Comparison of ENCODE assay signal across 1 cellular context in genomic region chr20:1940581-1940980, GRCh38.
TF ChIP-seq lines count a peak whose summit lies in the region.

No MANE protein-coding gene starts in this region.

TF ChIP-seq in SK-N-SH, 30 proteins besides CTCF, POLR2A, EP300 and RAD21 (continued from another document):
- TF ChIP-seq ZBTB33 (IDR thresholded peaks at IDR 0.05; ENCODE audit: borderline replicate concordance, low read depth) (no peak), MEF2A (IDR thresholded peaks at IDR 0.05; ENCODE audit: borderline replicate concordance, low read depth) (no peak), SMC3 (IDR thresholded peaks at IDR 0.05; ENCODE audit: low read depth, low read length) (no peak), NRF1 (IDR thresholded peaks at IDR 0.05; ENCODE audit: low read depth, low read length) (no peak), SIN3A (IDR thresholded peaks at IDR 0.05; ENCODE audit: borderline replicate concordance, low read depth, low read length) (no peak), FOXM1 (IDR thresholded peaks at IDR 0.05; ENCODE audit: low read depth) (no peak)
- TF ChIP-seq, protein P1, sequence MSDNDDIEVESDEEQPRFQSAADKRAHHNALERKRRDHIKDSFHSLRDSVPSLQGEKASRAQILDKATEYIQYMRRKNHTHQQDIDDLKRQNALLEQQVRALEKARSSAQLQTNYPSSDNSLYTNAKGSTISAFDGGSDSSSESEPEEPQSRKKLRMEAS (IDR thresholded peaks at IDR 0.05; ENCODE audit: low read depth), result no peak
